ENCODE assay signal across 11 cellular contexts in genomic region chr1:161458174-161458775, GRCh38. TPM values are rescaled to one million over a fixed set of nuclear protein-coding genes. Genes with fewer than 3 reads are reported as not detected.
DNase-seq lines count a peak whose midpoint lies in the region; ATAC-seq, FAIRE-seq and TF ChIP-seq lines count a peak whose summit lies in the region.
"Not testable (repeated sequence)": the region's sequence is repeated elsewhere in the genome, so short reads cannot be mapped to it uniquely, and the experiment has no call there.
"Had no signal": no experiment of that assay in that cellular context is flagged by ENCODE, and none has a peak within 500 bp of the region (broad histone marks: within the 10 kb centered on the region; RNA-seq: fewer than 3 reads in every experiment).

No MANE protein-coding gene starts in this region.

- H3K4me3 ChIP-seq in A549; HEK293 (ENCODE audit: low read depth, low read length); PC-3 (ENCODE audit: low read length); mucosa of descending colon: not testable (repeated sequence)

- not testable (repeated sequence) for H3K27ac Mint-ChIP-seq in activated CD8-positive, alpha-beta T cell treated with anti-CD3 and anti-CD28 coated beads, Interleukin-2, amount 10 ng/mL, durations not matched to agents 7 days and 5 days; activated naive CD8-positive, alpha-beta T cell treated with anti-CD3 and anti-CD28 coated beads, Interleukin-2, amount 50 U/mL, for 24 hours

- H3K4me3 Mint-ChIP-seq in activated CD8-positive, alpha-beta T cell treated with anti-CD3 and anti-CD28 coated beads, Interleukin-2, amount 10 ng/mL, durations not matched to agents 7 days and 5 days; activated naive CD8-positive, alpha-beta T cell treated with anti-CD3 and anti-CD28 coated beads, Interleukin-2, amount 50 U/mL, for 24 hours: not testable (repeated sequence)

- not testable (repeated sequence) for FAIRE-seq in A549 (lab: Jason Lieb, UNC)

- TSS peak; percentile 27 for BruUV-seq in PC-3 (replicated peaks; lab: Mats Ljungman, UMichigan)

- H3K27me3 Mint-ChIP-seq in activated CD8-positive, alpha-beta T cell treated with anti-CD3 and anti-CD28 coated beads, Interleukin-2, amount 10 ng/mL, durations not matched to agents 7 days and 5 days (ENCODE audit: low read depth); activated naive CD8-positive, alpha-beta T cell treated with anti-CD3 and anti-CD28 coated beads, Interleukin-2, amount 50 U/mL, for 24 hours: not testable (repeated sequence)

- H3K27ac ChIP-seq in A549; HEK293 (ENCODE audit: extremely low read depth, low read depth, low read length); PC-3 (ENCODE audit: low read length): not testable (repeated sequence)

- TF ChIP-seq POLR2A in A549 (IDR thresholded peaks at IDR 0.05; ENCODE audit: low read length) = not testable (repeated sequence)

- H3K36me3 Mint-ChIP-seq in activated CD8-positive, alpha-beta T cell treated with anti-CD3 and anti-CD28 coated beads, Interleukin-2, amount 10 ng/mL, durations not matched to agents 7 days and 5 days (ENCODE audit: low read depth); activated naive CD8-positive, alpha-beta T cell treated with anti-CD3 and anti-CD28 coated beads, Interleukin-2, amount 50 U/mL, for 24 hours (ENCODE audit: low read depth): not testable (repeated sequence)

- H3K79me2 ChIP-seq in PC-3 (ENCODE audit: low read length) = not testable (repeated sequence)

- H3K9me3 Mint-ChIP-seq in activated CD8-positive, alpha-beta T cell treated with anti-CD3 and anti-CD28 coated beads, Interleukin-2, amount 10 ng/mL, durations not matched to agents 7 days and 5 days (ENCODE audit: insufficient read depth); activated naive CD8-positive, alpha-beta T cell treated with anti-CD3 and anti-CD28 coated beads, Interleukin-2, amount 50 U/mL, for 24 hours: not testable (repeated sequence)

- not testable (repeated sequence) for H3K9me3 ChIP-seq in A549; HEK293 (ENCODE audit: control insufficient read depth, insufficient read depth, low read depth, low read length); PC-3 (ENCODE audit: low read length); mucosa of descending colon

- ATAC-seq in A549 (peak; percentile 9 to 11; a peak in 5 of 6 replicates), PC-3 (peak; percentile 0; the same call in 1 of the 2 replicates), mucosa of descending colon (peak; percentile 9)
- peak; percentile 5 for ATAC-seq in activated CD8-positive, alpha-beta T cell treated with anti-CD3 and anti-CD28 coated beads, Interleukin-2, amount 10 ng/mL, durations not matched to agents 7 days and 5 days
- peak; percentile 42 for ATAC-seq in activated naive CD8-positive, alpha-beta T cell treated with anti-CD3 and anti-CD28 coated beads, Interleukin-2, amount 50 U/mL, for 24 hours
- ATAC-seq in stimulated activated naive CD8-positive, alpha-beta T cell treated with anti-CD3 and anti-CD28 coated beads, Interleukin-15, Interleukin-2, amounts not matched to agents 100 U/mL and 50 U/mL, for 24 hours = peak; percentile 41

- H3K9me2 ChIP-seq in PC-3 (replicated peaks; ENCODE audit: low read length) = not testable (repeated sequence)

- CTCF ChIA-PET in A549 (lab: Yijun Ruan, JAX); HEK293 (lab: Yijun Ruan, JAX); PC-3 (lab: Charles Lee); activated CD8-positive, alpha-beta T cell treated with anti-CD3 and anti-CD28 coated beads, Interleukin-2, amount 10 ng/mL, durations not matched to agents 7 days and 5 days (lab: Charles Lee): not testable (repeated sequence)

- H4K20me1 ChIP-seq in PC-3 (ENCODE audit: low read length) = not testable (repeated sequence)

- not testable (repeated sequence) for H2AFZ ChIP-seq in PC-3 (ENCODE audit: low read length)

- not testable (repeated sequence) for H3K4me2 ChIP-seq in A549; PC-3 (ENCODE audit: low read length)

- POLR2A ChIA-PET in A549 (lab: Yijun Ruan, JAX); HEK293 (lab: Yijun Ruan, JAX); PC-3 (lab: Charles Lee; ENCODE audit: unreplicated experiment); activated CD8-positive, alpha-beta T cell treated with anti-CD3 and anti-CD28 coated beads, Interleukin-2, amount 10 ng/mL, durations not matched to agents 7 days and 5 days (lab: Charles Lee): not testable (repeated sequence)

- H3K36me3 ChIP-seq in HEK293 (ENCODE audit: control insufficient read depth in 2 of 2, insufficient read depth in 1 of 2, low read length in 2 of 2); PC-3 (ENCODE audit: low read depth, low read length); mucosa of descending colon (ENCODE audit: low read depth): not testable (repeated sequence)

- DNase-seq in A549 (ENCODE audit: low read depth in 1 of 2, low spot score in 1 of 2); PC-3; activated CD8-positive, alpha-beta T cell treated with anti-CD3 and anti-CD28 coated beads, Interleukin-2, amount 10 ng/mL, durations not matched to agents 7 days and 5 days; activated naive CD8-positive, alpha-beta T cell treated with anti-CD3 and anti-CD28 coated beads, Interleukin-2, amount 50 U/mL, for 24 hours; mucosa of descending colon; stimulated activated naive CD8-positive, alpha-beta T cell treated with anti-CD3 and anti-CD28 coated beads, Interleukin-15, Interleukin-2, amounts not matched to agents 100 U/mL and 50 U/mL, for 24 hours: not testable (repeated sequence)

- not testable (repeated sequence) for H3K27me3 ChIP-seq in PC-3 (ENCODE audit: low read length)

- H3K4me1 ChIP-seq in A549; HEK293 (ENCODE audit: control insufficient read depth, insufficient read depth, low read length); PC-3 (ENCODE audit: insufficient read depth, low read length); mucosa of descending colon (ENCODE audit: low read depth): not testable (repeated sequence)

- H3K9ac ChIP-seq in PC-3 (ENCODE audit: low read length) = not testable (repeated sequence)

- H3K4me1 Mint-ChIP-seq in activated CD8-positive, alpha-beta T cell treated with anti-CD3 and anti-CD28 coated beads, Interleukin-2, amount 10 ng/mL, durations not matched to agents 7 days and 5 days (ENCODE audit: low read depth); activated naive CD8-positive, alpha-beta T cell treated with anti-CD3 and anti-CD28 coated beads, Interleukin-2, amount 50 U/mL, for 24 hours: not testable (repeated sequence)

- H3F3A ChIP-seq in PC-3 (ENCODE audit: low read length, unreplicated experiment) = not testable (repeated sequence)

- not testable (repeated sequence) for TF ChIP-seq RAD21 in A549 (conservative IDR thresholded peaks at IDR 0.05 in 1 of 2, IDR thresholded peaks at IDR 0.05 in 1 of 2)

- TF ChIP-seq CTCF in A549 (IDR thresholded peaks at IDR 0.05); HEK293 (tag by site-specific recombination; IDR thresholded peaks at IDR 0.05); PC-3 (conservative IDR thresholded peaks at IDR 0.05; ENCODE audit: low read depth, low read length); mucosa of descending colon (IDR thresholded peaks at IDR 0.05): not testable (repeated sequence)

- intact Hi-C loops in PC-3 (cut with micrococcal nuclease); mucosa of descending colon (cut with DNase I, micrococcal nuclease): not testable (repeated sequence)

- not testable (repeated sequence) for TF ChIP-seq EP300 in A549 (IDR thresholded peaks at IDR 0.05)

- WGBS in A549 (ENCODE audit: missing lambda C conversion rate) = 31% methylated on average over 11 of the region's 43 CpGs

TF ChIP-seq in HEK293, 187 proteins besides CTCF, POLR2A, EP300 and RAD21 (continues in another document):
- TF ChIP-seq HIC1 (tag by site-specific recombination; IDR thresholded peaks at IDR 0.05) = peak; percentile 47; the same call in 1 of the 2 replicates

RNA-seq across cellular contexts. Expression of gene FCGR2A, which starts 47.0 kb away (rescaled TPM):
- polyA plus RNA-seq in A549 (2011; rRNA removed) (0.12 and 0.13 TPM in 2 replicates), A549 (2017; fragmentation: RNase III; extraction: RNeasy Plus Mini Kit Qiagen cat#74134 plus additional on column Dnase treatment) (not detected in 3 replicates)
- not detected in 2 replicates for polyA plus RNA-seq in A549 (2012; cell fraction: cytosol; rRNA removed)
- polyA plus RNA-seq in A549 (2012; cell fraction: nucleus; rRNA removed) = not detected in 2 replicates
- polyA minus RNA-seq in A549 (2011; rRNA and poly(A)+ RNA removed) = not detected in 2 replicates
- total RNA-seq in PC-3 (2014; rRNA removed) (0.73 and 0.98 TPM in 2 replicates), mucosa of descending colon (10 to 100 TPM in 2 of 3 donors, 1 to 10 TPM in 1; 7.7 to 25.0 (median 23.7) TPM)
- under 1 TPM in 1 of 2 experiments, not detected in 1; 0.21 TPM for total RNA-seq in activated CD8-positive, alpha-beta T cell treated with anti-CD3 and anti-CD28 coated beads, Interleukin-2, amount 10 ng/mL, durations not matched to agents 7 days and 5 days
- total RNA-seq: A673, Calu3, H7, HT-29 had no signal
